12 cellular contexts compared by ENCODE assay signal in the genomic region with DNA sequence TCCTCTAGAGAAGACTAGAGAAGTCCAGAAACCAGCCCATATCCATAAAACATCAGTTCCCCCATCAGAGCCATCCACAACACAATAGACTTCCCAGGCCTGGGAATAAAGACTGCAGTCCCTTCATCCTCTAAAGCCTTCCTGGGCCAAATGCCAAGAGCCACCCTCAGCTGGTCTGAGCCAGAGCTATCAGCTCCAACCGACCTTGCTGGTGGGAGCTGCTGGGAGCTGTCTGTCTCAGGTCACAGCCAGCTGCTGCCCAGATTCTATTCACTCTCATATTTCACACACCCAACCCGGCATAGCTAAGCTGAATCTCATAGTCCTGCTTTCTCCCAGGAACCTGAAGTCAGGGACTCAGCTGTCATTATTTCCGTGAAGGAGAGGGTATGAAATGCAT. TPM values are rescaled to one million over a fixed set of nuclear protein-coding genes. Genes with fewer than 3 reads are reported as not detected.
DNase-seq lines count a peak whose midpoint lies in the region; ATAC-seq and TF ChIP-seq lines count a peak whose summit lies in the region.
"Had no signal": no experiment of that assay in that cellular context is flagged by ENCODE, and none has a peak within 500 bp of the region (broad histone marks: within the 10 kb centered on the region; RNA-seq: fewer than 3 reads in every experiment).

No MANE protein-coding gene starts in this region.

- H3K4me3 ChIP-seq in breast epithelium = no peak overlapping the region
- no peak overlapping the region for H3K4me3 ChIP-seq in naive thymus-derived CD4-positive, alpha-beta T cell (ENCODE audit: low read length)
- H3K4me3 ChIP-seq: esophagus muscularis mucosa, prostate gland, tibial nerve had no signal

- no peaks in the 10 kb centered on the region for H3K36me3 ChIP-seq in breast epithelium
- H3K36me3 ChIP-seq in naive thymus-derived CD4-positive, alpha-beta T cell (ENCODE audit: control insufficient read depth in 2 of 3, insufficient read depth in 3 of 3, low read length in 3 of 3) = no peaks in the 10 kb centered on the region
- H3K36me3 ChIP-seq: prostate gland, tibial nerve had no signal

- no peaks in the 10 kb centered on the region for H3K9me3 ChIP-seq in breast epithelium
- no peaks in the 10 kb centered on the region for H3K9me3 ChIP-seq in naive thymus-derived CD4-positive, alpha-beta T cell (ENCODE audit: control insufficient read depth in 2 of 3, low read length in 3 of 3)
- H3K9me3 ChIP-seq: esophagus muscularis mucosa, prostate gland, tibial nerve had no signal

- no peaks in the 10 kb centered on the region for H3K4me1 ChIP-seq in breast epithelium
- no peaks in the 10 kb centered on the region for H3K4me1 ChIP-seq in naive thymus-derived CD4-positive, alpha-beta T cell (ENCODE audit: control insufficient read depth in 2 of 2, insufficient read depth in 2 of 2, low read length in 2 of 2)
- H3K4me1 ChIP-seq: prostate gland had no signal

- CTCF ChIA-PET in MCF 10A (lab: Yijun Ruan, JAX) = no interaction called here
- CTCF ChIA-PET in naive thymus-derived CD4-positive, alpha-beta T cell (lab: Charles Lee) = no interaction called here

- no peak overlapping the region for H3K4me3 Mint-ChIP-seq in MCF 10A (ENCODE audit: unreplicated experiment)
- H3K4me3 Mint-ChIP-seq in naive thymus-derived CD4-positive, alpha-beta T cell = no peak overlapping the region

- no peaks in the 10 kb centered on the region for H3K9me3 Mint-ChIP-seq in MCF 10A (ENCODE audit: unreplicated experiment)
- no peaks in the 10 kb centered on the region for H3K9me3 Mint-ChIP-seq in naive thymus-derived CD4-positive, alpha-beta T cell
- H3K9me3 Mint-ChIP-seq: activated T-helper 2 cell treated with anti-CD3 and anti-CD28 coated beads, Interferon-gamma antibody, Interleukin-2, Interleukin-4, amounts not matched to agents 10 μg/mL and 5 μg/mL and 100 μg/mL, durations not matched to agents 14 hours and 24 hours and 36 hours had no signal

- POLR2A ChIA-PET in MCF 10A (lab: Yijun Ruan, JAX) = interaction anchor here (1.9 kb wide), 1 partner anchor 55 kb away, joined by 4 read pairs; a partner anchor contains a TSS
- POLR2A ChIA-PET in naive thymus-derived CD4-positive, alpha-beta T cell (lab: Charles Lee) = interaction anchor here (1.0 kb wide), 1 partner anchor 12 kb away, joined by 3 read pairs; no protein-coding TSS in a partner anchor

- H3K27ac Mint-ChIP-seq in MCF 10A (ENCODE audit: low read depth, unreplicated experiment) = no peak overlapping the region
- no peak overlapping the region for H3K27ac Mint-ChIP-seq in naive thymus-derived CD4-positive, alpha-beta T cell
- H3K27ac Mint-ChIP-seq: activated T-helper 2 cell treated with anti-CD3 and anti-CD28 coated beads, Interferon-gamma antibody, Interleukin-2, Interleukin-4, amounts not matched to agents 10 μg/mL and 5 μg/mL and 100 μg/mL, durations not matched to agents 14 hours and 24 hours and 36 hours had no signal

- DNase-seq in MCF 10A (ENCODE audit: unreplicated experiment) = peak; percentile 54
- DNase-seq in breast epithelium (ENCODE audit: low spot score in 2 of 2) = no peak
- peak; percentile 23 for DNase-seq in hepatic stellate cell (ENCODE audit: low spot score)
- DNase-seq in stimulated activated CD8-positive, alpha-beta memory T cell treated with anti-CD3 and anti-CD28 coated beads, Interleukin-4, amount 100 ng/mL, for 48 hours = no peak
- no peak for DNase-seq in DMS114 treated with DMSO at 0.1 percent for 48 hours (lab: John Stamatoyannopoulos, UW; ENCODE audit: unreplicated experiment)
- no peak for DNase-seq in naive thymus-derived CD4-positive, alpha-beta T cell

- BruUV-seq in MCF 10A (replicated peaks; lab: Mats Ljungman, UMichigan) = no TSS peak

- H3K4me1 Mint-ChIP-seq in MCF 10A (ENCODE audit: insufficient read depth, unreplicated experiment) = peaks cover 6% of the 10 kb centered on the region
- H3K4me1 Mint-ChIP-seq in naive thymus-derived CD4-positive, alpha-beta T cell = peaks cover 0 to 19% (median 0%) of the 10 kb centered on the region in 7 donors

- intact Hi-C loops in MCF 10A (cut with micrococcal nuclease) (no loop called here), breast epithelium (cut with DNase I; ENCODE audit: low total_unique reads) (no loop called here)
- intact Hi-C loops in naive thymus-derived CD4-positive, alpha-beta T cell (cut with micrococcal nuclease) = no loop called here

- no peaks in the 10 kb centered on the region for H3K36me3 Mint-ChIP-seq in MCF 10A (ENCODE audit: insufficient read depth, unreplicated experiment)
- no peaks in the 10 kb centered on the region for H3K36me3 Mint-ChIP-seq in naive thymus-derived CD4-positive, alpha-beta T cell

- no peak overlapping the region for H3K27ac ChIP-seq in breast epithelium
- no peak overlapping the region for H3K27ac ChIP-seq in naive thymus-derived CD4-positive, alpha-beta T cell (ENCODE audit: low read depth, low read length)
- H3K27ac ChIP-seq: esophagus muscularis mucosa, prostate gland, tibial nerve had no signal

- no peaks in the 10 kb centered on the region for H3K27me3 ChIP-seq in breast epithelium
- H3K27me3 ChIP-seq in naive thymus-derived CD4-positive, alpha-beta T cell (ENCODE audit: control insufficient read depth in 2 of 2, insufficient read depth in 2 of 2, low read length in 2 of 2) = no peaks in the 10 kb centered on the region
- H3K27me3 ChIP-seq: esophagus muscularis mucosa, tibial nerve had no signal

- no peak for TF ChIP-seq CTCF in MCF 10A (IDR thresholded peaks at IDR 0.05; ENCODE audit: unreplicated experiment)
- TF ChIP-seq CTCF in breast epithelium (IDR thresholded peaks at IDR 0.05) = no peak

- ATAC-seq in SK-N-SH treated with all-trans-retinoic acid at 6 μM for 48 hours (peak; percentile 72), GM18868 (IDR thresholded peaks at IDR 0.05; ENCODE audit: unreplicated experiment) (no peak)
- no peak for ATAC-seq in naive thymus-derived CD4-positive, alpha-beta T cell

- no peak for TF ChIP-seq POLR2A in breast epithelium (IDR thresholded peaks at IDR 0.05)

- no peaks in the 10 kb centered on the region for H3K27me3 Mint-ChIP-seq in MCF 10A (ENCODE audit: insufficient read depth, unreplicated experiment)
- no peaks in the 10 kb centered on the region for H3K27me3 Mint-ChIP-seq in naive thymus-derived CD4-positive, alpha-beta T cell

TF ChIP-seq in SK-N-SH treated with all-trans-retinoic acid at 6 μM for 48 hours, 23 proteins besides CTCF, POLR2A, EP300 and RAD21 (continues in another document):
- TF ChIP-seq, protein P1, sequence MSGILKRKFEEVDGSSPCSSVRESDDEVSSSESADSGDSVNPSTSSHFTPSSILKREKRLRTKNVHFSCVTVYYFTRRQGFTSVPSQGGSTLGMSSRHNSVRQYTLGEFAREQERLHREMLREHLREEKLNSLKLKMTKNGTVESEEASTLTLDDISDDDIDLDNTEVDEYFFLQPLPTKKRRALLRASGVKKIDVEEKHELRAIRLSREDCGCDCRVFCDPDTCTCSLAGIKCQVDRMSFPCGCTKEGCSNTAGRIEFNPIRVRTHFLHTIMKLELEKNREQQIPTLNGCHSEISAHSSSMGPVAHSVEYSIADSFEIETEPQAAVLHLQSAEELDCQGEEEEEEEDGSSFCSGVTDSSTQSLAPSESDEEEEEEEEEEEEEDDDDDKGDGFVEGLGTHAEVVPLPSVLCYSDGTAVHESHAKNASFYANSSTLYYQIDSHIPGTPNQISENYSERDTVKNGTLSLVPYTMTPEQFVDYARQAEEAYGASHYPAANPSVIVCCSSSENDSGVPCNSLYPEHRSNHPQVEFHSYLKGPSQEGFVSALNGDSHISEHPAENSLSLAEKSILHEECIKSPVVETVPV (CRISPR knock-in tag; IDR thresholded peaks at IDR 0.05) = no peak
- no peak for TF ChIP-seq ARNTL (CRISPR knock-in tag; IDR thresholded peaks at IDR 0.05; ENCODE audit: borderline replicate concordance, low read depth)
- TF ChIP-seq ZNF8 (CRISPR knock-in tag; IDR thresholded peaks at IDR 0.05) = no peak
- no peak for TF ChIP-seq TCF4 (CRISPR knock-in tag; IDR thresholded peaks at IDR 0.05; ENCODE audit: borderline replicate concordance)
- TF ChIP-seq, protein P2, sequence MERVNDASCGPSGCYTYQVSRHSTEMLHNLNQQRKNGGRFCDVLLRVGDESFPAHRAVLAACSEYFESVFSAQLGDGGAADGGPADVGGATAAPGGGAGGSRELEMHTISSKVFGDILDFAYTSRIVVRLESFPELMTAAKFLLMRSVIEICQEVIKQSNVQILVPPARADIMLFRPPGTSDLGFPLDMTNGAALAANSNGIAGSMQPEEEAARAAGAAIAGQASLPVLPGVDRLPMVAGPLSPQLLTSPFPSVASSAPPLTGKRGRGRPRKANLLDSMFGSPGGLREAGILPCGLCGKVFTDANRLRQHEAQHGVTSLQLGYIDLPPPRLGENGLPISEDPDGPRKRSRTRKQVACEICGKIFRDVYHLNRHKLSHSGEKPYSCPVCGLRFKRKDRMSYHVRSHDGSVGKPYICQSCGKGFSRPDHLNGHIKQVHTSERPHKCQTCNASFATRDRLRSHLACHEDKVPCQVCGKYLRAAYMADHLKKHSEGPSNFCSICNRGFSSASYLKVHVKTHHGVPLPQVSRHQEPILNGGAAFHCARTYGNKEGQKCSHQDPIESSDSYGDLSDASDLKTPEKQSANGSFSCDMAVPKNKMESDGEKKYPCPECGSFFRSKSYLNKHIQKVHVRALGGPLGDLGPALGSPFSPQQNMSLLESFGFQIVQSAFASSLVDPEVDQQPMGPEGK (CRISPR knock-in tag; IDR thresholded peaks at IDR 0.05; ENCODE audit: borderline replicate concordance) = no peak
- TF ChIP-seq ZFP30 (CRISPR knock-in tag; IDR thresholded peaks at IDR 0.05) = no peak
- no peak for TF ChIP-seq ISL1 (CRISPR knock-in tag; IDR thresholded peaks at IDR 0.05)
- TF ChIP-seq ZNF565 (CRISPR knock-in tag; conservative IDR thresholded peaks at IDR 0.05; ENCODE audit: low read depth) = no peak
- no peak for TF ChIP-seq CSDC2 (CRISPR knock-in tag; IDR thresholded peaks at IDR 0.05)
- TF ChIP-seq ZNF70 (CRISPR knock-in tag; IDR thresholded peaks at IDR 0.05) = no peak
- no peak for TF ChIP-seq ESRRG (CRISPR knock-in tag; IDR thresholded peaks at IDR 0.05)
- TF ChIP-seq ZC3H10 (CRISPR knock-in tag; IDR thresholded peaks at IDR 0.05) = no peak

RNA-seq across cellular contexts. Expression of a gene that starts 10.9 kb away (rescaled TPM):
- total RNA-seq in MCF 10A (2022) (31.5 and 34.9 TPM in 2 replicates), breast epithelium (10 to 100 TPM; 14.6 to 22.1 (median 16.4) TPM)
- total RNA-seq in naive thymus-derived CD4-positive, alpha-beta T cell = 10 to 100 TPM; 23.4 to 42.3 (median 36.6) TPM
- 10 to 100 TPM; 10.8 to 16.6 TPM for polyA plus RNA-seq in naive thymus-derived CD4-positive, alpha-beta T cell

RNA-seq across cellular contexts. Expression of a gene that starts 34.0 kb away (rescaled TPM):
- total RNA-seq in MCF 10A (2022) = 3.0 and 3.8 TPM in 2 replicates
- total RNA-seq in breast epithelium = 10 to 100 TPM; 10.5 to 23.3 (median 15.2) TPM
- total RNA-seq in naive thymus-derived CD4-positive, alpha-beta T cell = 10 to 100 TPM in 4 of 5 experiments, 1 to 10 TPM in 1; 5.1 to 85.5 (median 33.5) TPM
- polyA plus RNA-seq in naive thymus-derived CD4-positive, alpha-beta T cell = 1 to 10 TPM; 1.8 to 4.7 TPM

RNA-seq across cellular contexts. Expression of a gene that starts 54.8 kb away (rescaled TPM):
- total RNA-seq in MCF 10A (2022) (74.2 and 93.2 TPM in 2 replicates), breast epithelium (100 to 1,000 TPM; 318 to 408 (median 330) TPM)
- total RNA-seq in naive thymus-derived CD4-positive, alpha-beta T cell = 100 to 1,000 TPM; 231 to 306 (median 271) TPM
- 1,000 to 10,000 TPM; 1,567 to 1,584 TPM for polyA plus RNA-seq in naive thymus-derived CD4-positive, alpha-beta T cell

Comparison
In these comparisons a context has a peak if more than half of its experiments do, and no peak if none do; other contexts are left out.
1. DNase-seq: peak in MCF 10A (single experiment) and hepatic stellate cell (single experiment); none in breast epithelium (0 of 2), stimulated activated CD8-positive, alpha-beta memory T cell treated with anti-CD3 and anti-CD28 coated beads, Interleukin-4, amount 100 ng/mL, for 48 hours (single experiment), DMS114 treated with DMSO at 0.1 percent for 48 hours (single experiment) and naive thymus-derived CD4-positive, alpha-beta T cell (0 of 9).